In the genomic region with DNA sequence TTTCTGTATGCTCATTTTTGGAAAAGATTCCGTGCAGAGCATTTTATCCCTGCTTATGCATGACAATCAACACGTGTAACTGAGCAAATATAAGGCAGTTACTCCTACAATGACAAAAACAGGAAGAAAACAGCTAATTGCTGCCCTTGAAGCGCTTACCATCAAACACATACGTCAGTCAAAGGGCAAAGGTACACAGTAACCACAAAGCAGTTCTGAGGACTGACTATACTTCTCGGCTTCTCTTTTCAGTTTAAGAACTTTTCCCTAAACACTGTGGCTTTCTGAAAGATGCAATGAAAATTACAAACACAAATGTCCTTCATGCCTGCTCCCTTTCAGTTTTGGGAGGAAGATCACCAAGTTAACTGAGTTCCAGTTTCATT, we compare ENCODE assay signal across 10 cellular contexts.
DNase-seq lines count a peak whose midpoint lies in the region; ATAC-seq and TF ChIP-seq lines count a peak whose summit lies in the region.
"Had no signal": no experiment of that assay in that cellular context is flagged by ENCODE, and none has a peak within 500 bp of the region (broad histone marks: within the 10 kb centered on the region; RNA-seq: fewer than 3 reads in every experiment).

No MANE protein-coding gene starts in this region.

- H3K4me3 ChIP-seq in skeletal muscle tissue (ENCODE audit: low read length in 3 of 3): no peak overlapping the region

- H3K27ac ChIP-seq in skeletal muscle tissue (ENCODE audit: low read depth, low read length): peak overlapping the region; percentile 83
- no peak overlapping the region for H3K27ac ChIP-seq in foreskin keratinocyte

- no peaks in the 10 kb centered on the region for H3K27me3 Mint-ChIP-seq in effector memory CD8-positive, alpha-beta T cell

- peaks cover 13 to 30% (median 30%) of the 10 kb centered on the region in 3 donors for H3K36me3 ChIP-seq in skeletal muscle tissue (ENCODE audit: control insufficient read depth in 3 of 3, insufficient read depth in 3 of 3, low read length in 3 of 3)

- peak overlapping the region; percentile 18 to 57 for H3K4me3 Mint-ChIP-seq in effector memory CD8-positive, alpha-beta T cell

- H3K4me1 ChIP-seq in skeletal muscle tissue (ENCODE audit: control insufficient read depth in 3 of 3, insufficient read depth in 3 of 3, low read length in 3 of 3) (peaks cover 14 to 15% (median 14%) of the 10 kb centered on the region in 3 donors), foreskin keratinocyte (peaks cover 15% of the 10 kb centered on the region)

- no peaks in the 10 kb centered on the region for H3K9me3 Mint-ChIP-seq in effector memory CD8-positive, alpha-beta T cell

- H3K9me3 ChIP-seq in skeletal muscle tissue (ENCODE audit: control insufficient read depth in 3 of 3, low read length in 3 of 3): no peaks in the 10 kb centered on the region

- peaks cover 32 to 54% of the 10 kb centered on the region in 2 donors for H3K4me1 Mint-ChIP-seq in effector memory CD8-positive, alpha-beta T cell (ENCODE audit: low read depth in 2 of 2)

- H3K27me3 ChIP-seq in skeletal muscle tissue (ENCODE audit: control insufficient read depth in 3 of 3, insufficient read depth in 3 of 3, low read length in 3 of 3) (no peaks in the 10 kb centered on the region), foreskin keratinocyte (no peaks in the 10 kb centered on the region)

- peak; percentile 6 for DNase-seq in T follicular helper cell (ENCODE audit: low read depth)
- no peak for DNase-seq in effector memory CD8-positive, alpha-beta T cell
- no peak for DNase-seq in foreskin keratinocyte
- no peak for DNase-seq in cerebellum (ENCODE audit: low spot score)
- no peak for DNase-seq in MV-4-11 (lab: John Stamatoyannopoulos, UW)
- no peak for DNase-seq in HUDEP-2 (lab: John Stamatoyannopoulos, UW; ENCODE audit: unreplicated experiment in 76 of 76)
- DNase-seq: Karpas-422, NCI-H226 had no signal

- H3K36me3 Mint-ChIP-seq in effector memory CD8-positive, alpha-beta T cell (ENCODE audit: insufficient read depth): peaks cover 56% of the 10 kb centered on the region

- peak overlapping the region; percentile 70 to 89 for H3K27ac Mint-ChIP-seq in effector memory CD8-positive, alpha-beta T cell

- ATAC-seq in GM19463 (IDR thresholded peaks at IDR 0.05; ENCODE audit: unreplicated experiment) (peak; percentile 45), foreskin keratinocyte (no peak)
- peak; percentile 37 for ATAC-seq in effector memory CD8-positive, alpha-beta T cell (replicated peaks)

- no peak for TF ChIP-seq CTCF in foreskin keratinocyte (conservative IDR thresholded peaks at IDR 0.05)

- no peak overlapping the region for H3K9ac ChIP-seq in skeletal muscle tissue (ENCODE audit: low read depth in 1 of 3, low read length in 3 of 3)
